25 cellular contexts compared by ENCODE assay signal in genomic region chr9:136913701-136914438, GRCh38. TPM values are rescaled to one million over a fixed set of nuclear protein-coding genes. Genes with fewer than 3 reads are reported as not detected.
"Had no signal": no experiment of that assay in that cellular context is flagged by ENCODE, and none has a peak within 500 bp of the region (broad histone marks: within the 10 kb centered on the region; RNA-seq: fewer than 3 reads in every experiment).

No MANE protein-coding gene starts in this region.

- H3K4me1 ChIP-seq: heart left ventricle, suprapubic skin, thyroid gland had no signal

- H3K9me3 ChIP-seq: heart left ventricle, suprapubic skin, thyroid gland had no signal

- H3K27me3 Mint-ChIP-seq: natural killer cell treated with Interleukin-12 subunit alpha and Interleukin-12 subunit beta and Interleukin-15 and Interleukin-18, amount 100 ng/mL, for 72 hours; type B pancreatic cell had no signal

- H3K27ac Mint-ChIP-seq: natural killer cell treated with Interleukin-12 subunit alpha and Interleukin-12 subunit beta and Interleukin-15 and Interleukin-18, amount 100 ng/mL, for 72 hours; type B pancreatic cell had no signal

- H3K9me3 Mint-ChIP-seq: natural killer cell treated with Interleukin-12 subunit alpha and Interleukin-12 subunit beta and Interleukin-15 and Interleukin-18, amount 100 ng/mL, for 72 hours; type B pancreatic cell had no signal

- DNase-seq: effector CD4-positive, alpha-beta T cell; heart left ventricle; hippocampal formation; left colon; left ventricle myocardium superior; mesenchymal stem cell; midbrain; posterior cingulate gyrus; stimulated activated CD4-positive, alpha-beta T cell treated with anti-CD3 and anti-CD28 coated beads, Interleukin-2, amount 100 ng/mL, for 24 hours; stimulated activated CD4-positive, alpha-beta T cell treated with anti-CD3 and anti-CD28 coated beads, Interleukin-4, amount 100 ng/mL, for 4 hours; stimulated activated naive CD4-positive, alpha-beta T cell treated with Interleukin-2 at 50 U/mL for 16 hours; thyroid gland had no signal

- H3K4me3 ChIP-seq: coronary artery, heart left ventricle, lung, suprapubic skin, thyroid gland had no signal

- ATAC-seq: esophagus mucosa; heart left ventricle; left colon; left ventricle myocardium superior; natural killer cell treated with Interleukin-12 subunit alpha and Interleukin-12 subunit beta and Interleukin-15 and Interleukin-18, amount 100 ng/mL, for 72 hours; sciatic nerve had no signal

- H3K27ac ChIP-seq: coronary artery, heart left ventricle, suprapubic skin, thyroid gland had no signal

- H3K27me3 ChIP-seq: heart left ventricle, suprapubic skin, thyroid gland had no signal

- H3K4me3 Mint-ChIP-seq: natural killer cell treated with Interleukin-12 subunit alpha and Interleukin-12 subunit beta and Interleukin-15 and Interleukin-18, amount 100 ng/mL, for 72 hours; type B pancreatic cell had no signal

RNA-seq across cellular contexts. Expression of gene C8G, which starts 31.2 kb away (rescaled TPM):
- total RNA-seq: esophagus mucosa, frontal cortex, glomerular endothelial cell, kidney epithelial cell, pulmonary artery endothelial cell, sciatic nerve, skeletal muscle tissue had no signal

RNA-seq across cellular contexts. Expression of gene LCN12, which starts 38.2 kb away (rescaled TPM):
- total RNA-seq: dermis microvascular lymphatic vessel endothelial cell, frontal cortex, glomerular endothelial cell, pulmonary artery endothelial cell, skeletal muscle tissue had no signal
